Comparison of ENCODE assay signal across 21 cellular contexts in the genomic region with DNA sequence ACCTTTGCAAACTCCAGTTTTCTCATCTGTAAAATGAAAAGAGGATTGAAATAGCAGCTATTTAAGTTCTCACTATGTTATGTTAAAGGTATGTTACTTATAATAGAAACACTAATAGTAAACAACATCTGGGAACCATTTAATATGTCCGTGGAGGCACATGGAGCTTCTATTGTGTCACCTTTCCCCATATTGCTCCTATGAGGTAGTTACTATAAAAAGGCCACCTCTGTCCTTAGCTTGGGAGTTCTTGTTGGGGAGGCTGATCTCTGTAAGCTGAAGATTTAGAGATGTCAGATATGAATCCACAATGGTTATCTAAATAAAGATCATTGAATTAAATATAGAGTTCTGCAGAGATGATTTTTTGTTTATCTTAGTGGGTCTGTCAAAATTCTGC.
"Had no signal": no experiment of that assay in that cellular context is flagged by ENCODE, and none has a peak within 500 bp of the region (broad histone marks: within the 10 kb centered on the region; RNA-seq: fewer than 3 reads in every experiment).

No MANE protein-coding gene starts in this region.

- ATAC-seq: foreskin keratinocyte, left colon, left lobe of liver, lower lobe of right lung had no signal

- H3K27ac ChIP-seq: coronary artery, dorsolateral prefrontal cortex, esophagus muscularis mucosa, foreskin keratinocyte, hepatocyte, left ventricle myocardium inferior, lower lobe of right lung had no signal

- H3K36me3 ChIP-seq: esophagus muscularis mucosa, left ventricle myocardium inferior, lower lobe of right lung had no signal

- H3K9me3 ChIP-seq: esophagus muscularis mucosa, left ventricle myocardium inferior, lower lobe of right lung had no signal

- H3K4me1 ChIP-seq: esophagus muscularis mucosa, left ventricle myocardium inferior, lower lobe of right lung had no signal

- H3K27me3 ChIP-seq: dorsolateral prefrontal cortex, esophagus muscularis mucosa, foreskin keratinocyte, hepatocyte had no signal

- DNase-seq: dermis blood vessel endothelial cell; dorsolateral prefrontal cortex; effector CD4-positive, alpha-beta T cell; effector memory CD4-positive, alpha-beta T cell; foreskin keratinocyte; glutamatergic neuron; head of caudate nucleus; hypothalamus; immature natural killer cell; islet precursor cell; kidney; kidney glomerular epithelial cell; left colon; left ventricle myocardium inferior; lower lobe of right lung; mesendoderm; midbrain had no signal

- H3K4me3 ChIP-seq: coronary artery, dorsolateral prefrontal cortex, esophagus muscularis mucosa, hepatocyte, left ventricle myocardium inferior, lower lobe of right lung had no signal
